In genomic region chr20:1777476-1777820, GRCh38 we compare ENCODE assay signal across 2 cellular contexts.
TF ChIP-seq lines count a peak whose summit lies in the region.

No MANE protein-coding gene starts in this region.

TF ChIP-seq in SK-N-SH, 30 proteins besides CTCF, POLR2A, EP300 and RAD21 (continued from another document):
- TF ChIP-seq FOXM1 (IDR thresholded peaks at IDR 0.05; ENCODE audit: low read depth) (no peak), MXI1 (IDR thresholded peaks at IDR 0.05; ENCODE audit: low read depth, low read length) (no peak), TAF1 (IDR thresholded peaks at IDR 0.05; ENCODE audit: borderline replicate concordance, low read depth, low read length) (no peak), FOSL2 (IDR thresholded peaks at IDR 0.05; ENCODE audit: borderline replicate concordance, low read depth) (no peak), MAX (IDR thresholded peaks at IDR 0.05; ENCODE audit: low read depth) (no peak)

TF ChIP-seq in SK-N-SH treated with all-trans-retinoic acid at 6 μM for 48 hours, 23 proteins besides CTCF, POLR2A, EP300 and RAD21 (continued from another document):
- TF ChIP-seq TSHZ2 (CRISPR knock-in tag; IDR thresholded peaks at IDR 0.05): no peak
- no peak for TF ChIP-seq OSR1 (CRISPR knock-in tag; IDR thresholded peaks at IDR 0.05)
- no peak for TF ChIP-seq RARB (CRISPR knock-in tag; IDR thresholded peaks at IDR 0.05)
- no peak for TF ChIP-seq PATZ1 (CRISPR knock-in tag; IDR thresholded peaks at IDR 0.05; ENCODE audit: borderline replicate concordance)
- TF ChIP-seq CREB5 (CRISPR knock-in tag; IDR thresholded peaks at IDR 0.05; ENCODE audit: low read depth): no peak
- TF ChIP-seq TCF4 (CRISPR knock-in tag; IDR thresholded peaks at IDR 0.05; ENCODE audit: borderline replicate concordance): no peak
- no peak for TF ChIP-seq CSRNP3 (CRISPR knock-in tag; IDR thresholded peaks at IDR 0.05)
- TF ChIP-seq ZC3H10 (CRISPR knock-in tag; IDR thresholded peaks at IDR 0.05): no peak
- TF ChIP-seq BACH2 (CRISPR knock-in tag; IDR thresholded peaks at IDR 0.05; ENCODE audit: borderline replicate concordance): no peak
